ENCODE assay signal across 8 cellular contexts in genomic region chrX:37349131-37350033, GRCh38. TPM values are rescaled to one million over a fixed set of nuclear protein-coding genes. Genes with fewer than 3 reads are reported as not detected.
DNase-seq lines count a peak whose midpoint lies in the region; ATAC-seq and TF ChIP-seq lines count a peak whose summit lies in the region.

Gene PRRG1, plus strand, starts transcription at chrX:37349364. Its CDS starts 56,886 bp downstream, at chrX:37406250.

- H3K4me1 ChIP-seq in MM.1S (ENCODE audit: low read length) (no peaks in the 10 kb centered on the region), muscle layer of duodenum (ENCODE audit: control insufficient read depth in 1 of 2, insufficient read depth in 2 of 2, low read length in 2 of 2) (no peaks in the 10 kb centered on the region), upper lobe of left lung (peaks cover 0 to 15% (median 0%) of the 10 kb centered on the region in 4 donors)

- H3K79me2 ChIP-seq in MM.1S (ENCODE audit: low read length) = no peaks in the 10 kb centered on the region

- TF ChIP-seq POLR2A in upper lobe of left lung (IDR thresholded peaks at IDR 0.05) = peak in 2 of 4 donors; percentile 41 to 60

- H3K9me2 ChIP-seq in MM.1S (replicated peaks; ENCODE audit: insufficient read depth, low read length) = no peaks in the 10 kb centered on the region

- DNase-seq in COLO668 (lab: John Stamatoyannopoulos, UW; ENCODE audit: unreplicated experiment) (peak; percentile 82), MM.1S (peak; percentile 8), fibroblast of villous mesenchyme (ENCODE audit: low read depth) (peak; percentile 89), upper lobe of left lung (peak; percentile 68 to 92)

- H4K20me1 ChIP-seq in MM.1S (ENCODE audit: insufficient read depth, low read length) = no peaks in the 10 kb centered on the region

- H3K4me3 ChIP-seq in MM.1S (ENCODE audit: low read length) (peak within 1 kb of the TSS; percentile 44), fibroblast of villous mesenchyme (ENCODE audit: low read depth, low read length) (peak within 1 kb of the TSS; percentile 78), muscle layer of duodenum (ENCODE audit: low read depth in 1 of 2, low read length in 2 of 2) (peak within 1 kb of the TSS; percentile 72 to 74), upper lobe of left lung (peak within 1 kb of the TSS; percentile 53 to 70 (median 60))

- H3K27ac ChIP-seq in MM.1S (ENCODE audit: low read length) = no peak within 1 kb of the TSS
- peak within 1 kb of the TSS; percentile 62 for H3K27ac ChIP-seq in VCaP
- peak within 1 kb of the TSS; percentile 62 for H3K27ac ChIP-seq in muscle layer of duodenum (ENCODE audit: low read length)
- peak within 1 kb of the TSS; percentile 80 to 87 (median 84) for H3K27ac ChIP-seq in upper lobe of left lung

- TF ChIP-seq CTCF in MM.1S (IDR thresholded peaks at IDR 0.05; ENCODE audit: low read length) = no peak
- no peak for TF ChIP-seq CTCF in VCaP (conservative IDR thresholded peaks at IDR 0.05)
- TF ChIP-seq CTCF in fibroblast of villous mesenchyme (IDR thresholded peaks at IDR 0.05; ENCODE audit: insufficient read depth, low read depth, low read length) = no peak
- no peak for TF ChIP-seq CTCF in upper lobe of left lung (IDR thresholded peaks at IDR 0.05)

- no peak within 1 kb of the TSS for H3K9ac ChIP-seq in MM.1S (ENCODE audit: low read length)

- H3F3A ChIP-seq in MM.1S (ENCODE audit: insufficient read depth, low read length) = no peaks in the 10 kb centered on the region

- no peak for TF ChIP-seq EP300 in upper lobe of left lung (IDR thresholded peaks at IDR 0.05)

- H3K9me3 ChIP-seq in MM.1S (replicated peaks; ENCODE audit: insufficient read depth, low read length) = no peaks in the 10 kb centered on the region
- H3K9me3 ChIP-seq in muscle layer of duodenum (ENCODE audit: control insufficient read depth in 1 of 2, low read length in 2 of 2) = no peaks in the 10 kb centered on the region
- H3K9me3 ChIP-seq in upper lobe of left lung = peaks cover 0 to 8% (median 0%) of the 10 kb centered on the region in 4 donors

- no peaks in the 10 kb centered on the region for H3K36me3 ChIP-seq in MM.1S (replicated peaks; ENCODE audit: insufficient read depth, low read length)
- peaks cover 0 to 3% of the 10 kb centered on the region in 2 donors for H3K36me3 ChIP-seq in muscle layer of duodenum (ENCODE audit: control insufficient read depth in 1 of 2, insufficient read depth in 2 of 2, low read length in 2 of 2)
- no peaks in the 10 kb centered on the region for H3K36me3 ChIP-seq in upper lobe of left lung

- H2AFZ ChIP-seq in MM.1S (ENCODE audit: low read length) = 0 out of 2 replicates have a peak within 1 kb of the TSS, but pooled peaks have one; percentile 38

- ATAC-seq in upper lobe of left lung (ENCODE audit: low FRiP score in 2 of 2) (peak; percentile 91 to 97), GM21737 (IDR thresholded peaks at IDR 0.05; ENCODE audit: unreplicated experiment) (no peak), GM19351 (IDR thresholded peaks at IDR 0.05; ENCODE audit: unreplicated experiment) (no peak)

- WGBS in upper lobe of left lung, 2 donors = 1 to 35% methylated on average over 22 to 60 of the region's 66 CpGs

- peak within 1 kb of the TSS; percentile 49; the same call in 1 of the 2 replicates for H3K4me2 ChIP-seq in MM.1S (ENCODE audit: low read depth, low read length)

- H3K27me3 ChIP-seq in MM.1S (replicated peaks; ENCODE audit: insufficient read depth, low read length) = no peaks in the 10 kb centered on the region
- no peaks in the 10 kb centered on the region for H3K27me3 ChIP-seq in muscle layer of duodenum (ENCODE audit: low read depth, low read length)
- no peaks in the 10 kb centered on the region for H3K27me3 ChIP-seq in upper lobe of left lung

RNA-seq across cellular contexts. Expression of gene PRRG1, which starts in this region (rescaled TPM):
- 12.6 and 19.0 TPM in 2 replicates for total RNA-seq in fibroblast of villous mesenchyme
- total RNA-seq in upper lobe of left lung = 10 to 100 TPM in 2 of 6 donors, 1 to 10 TPM in 4; 6.2 to 13.4 (median 9.2) TPM

Comparison
In these comparisons a context has a peak if more than half of its experiments do, and no peak if none do; other contexts are left out.
1. DNase-seq: peak in every context shown above with its lines; median percentile 89 in fibroblast of villous mesenchyme; 82 in COLO668; 80 in upper lobe of left lung; 8 in MM.1S.
2. ATAC-seq: peak in upper lobe of left lung (2 of 2); none in GM21737 (single experiment) and GM19351 (single experiment).
3. Peak in every context shown above with its lines, with median percentiles within 50 percentile points of each other: H3K4me3 ChIP-seq.